24 cellular contexts compared by ENCODE assay signal in genomic region chr6:116036075-116036773, GRCh38. TPM values are rescaled to one million over a fixed set of nuclear protein-coding genes. Genes with fewer than 3 reads are reported as not detected.
DNase-seq lines count a peak whose midpoint lies in the region; ATAC-seq, FAIRE-seq and TF ChIP-seq lines count a peak whose summit lies in the region.
"Had no signal": no experiment of that assay in that cellular context is flagged by ENCODE, and none has a peak within 500 bp of the region (broad histone marks: within the 10 kb centered on the region; RNA-seq: fewer than 3 reads in every experiment).

No MANE protein-coding gene starts in this region.

- in situ Hi-C loops in gastrocnemius medialis (cut with MboI; ENCODE audit: low sequenced_read_pairs in 4 of 4), result no loop called here

- H2BK5ac ChIP-seq in neuronal stem cell (ENCODE audit: low read length), result no peak overlapping the region

- H3K9ac ChIP-seq in SK-N-MC (ENCODE audit: insufficient read length) (no peak overlapping the region), neuronal stem cell (ENCODE audit: low read depth, low read length, poor library complexity) (no peak overlapping the region)

- no peaks in the 10 kb centered on the region for H3K79me1 ChIP-seq in neuronal stem cell (ENCODE audit: low read depth, low read length)

- no peak overlapping the region for H3K4ac ChIP-seq in neuronal stem cell (ENCODE audit: low read length)

- peaks cover 5% of the 10 kb centered on the region for H3K27me3 Mint-ChIP-seq in activated CD4-positive, alpha-beta memory T cell treated with anti-CD3 and anti-CD28 coated beads, Interleukin-2, amount 10 ng/mL, durations not matched to agents 7 days and 5 days

- intact Hi-C loops in gastrocnemius medialis (cut with DNase I; ENCODE audit: low total_unique reads), result no loop called here

- H3K14ac ChIP-seq in neuronal stem cell (ENCODE audit: low read length), result no peak overlapping the region

- H2BK12ac ChIP-seq in neuronal stem cell (ENCODE audit: low read length), result no peak overlapping the region

- DNase-seq in GM18507 (ENCODE audit: extremely low spot score, insufficient read length, low read depth) (no peak), SK-N-MC (ENCODE audit: low read depth, low spot score) (no peak), hepatocyte (ENCODE audit: low spot score) (no peak), gastrocnemius medialis (no peak), COLO829 (ENCODE audit: low spot score) (no peak), neuronal stem cell (ENCODE audit: low spot score) (no peak)
- no peak for DNase-seq in activated CD4-positive, alpha-beta memory T cell treated with anti-CD3 and anti-CD28 coated beads, Interleukin-2, amount 10 ng/mL, durations not matched to agents 7 days and 5 days
- DNase-seq: CD4-positive, alpha-beta T cell; cerebellar nuclear complex; DMS153; foreskin keratinocyte; GDM1; GOT3; Kasumi-1; left ventricle myocardium superior; NCI-H1092; NCI-H1930; NCI-H748 treated with DMSO at 0.1 percent for 48 hours; stimulated activated CD4-positive, alpha-beta T cell treated with anti-CD3 and anti-CD28 coated beads, Interleukin-15, amount 100 ng/mL, for 24 hours; stimulated activated naive CD8-positive, alpha-beta T cell treated with anti-CD3 and anti-CD28 coated beads, Interleukin-15, Interleukin-2, amounts not matched to agents 100 U/mL and 50 U/mL, for 24 hours had no signal

- no peak overlapping the region for H4K8ac ChIP-seq in neuronal stem cell (ENCODE audit: low read depth, low read length)

- H3K9me3 ChIP-seq in SK-N-MC (ENCODE audit: low read depth, low read length) (no peaks in the 10 kb centered on the region), hepatocyte (ENCODE audit: low read depth) (no peaks in the 10 kb centered on the region), gastrocnemius medialis (no peaks in the 10 kb centered on the region), neuronal stem cell (replicated peaks in 1 of 2; ENCODE audit: control insufficient read depth in 2 of 2, insufficient read depth in 1 of 2, low read depth in 1 of 2, low read length in 2 of 2) (no peaks in the 10 kb centered on the region)
- H3K9me3 ChIP-seq: tibial nerve had no signal

- H3K36me3 Mint-ChIP-seq in activated CD4-positive, alpha-beta memory T cell treated with anti-CD3 and anti-CD28 coated beads, Interleukin-2, amount 10 ng/mL, durations not matched to agents 7 days and 5 days (ENCODE audit: low read depth), result no peaks in the 10 kb centered on the region
- H3K36me3 Mint-ChIP-seq: activated naive CD8-positive, alpha-beta T cell had no signal

- no peak overlapping the region for H4K91ac ChIP-seq in neuronal stem cell (ENCODE audit: low read depth, low read length, poor library complexity)

- WGBS in hepatocyte (ENCODE audit: low lambda C conversion rate, missing lambda C conversion rate), result 26% methylated on average over 2 of the region's 2 CpGs
- WGBS in neuronal stem cell (ENCODE audit: extremely low coverage in 2 of 2, insufficient read length in 2 of 2, insufficient replicate concordance in 1 of 2), 2 donors, result no CpG with 5 or more reads among the region's 2 CpGs

- no peak for TF ChIP-seq POLR2A in gastrocnemius medialis (IDR thresholded peaks at IDR 0.05)

- no peaks in the 10 kb centered on the region for H3K9me3 Mint-ChIP-seq in activated CD4-positive, alpha-beta memory T cell treated with anti-CD3 and anti-CD28 coated beads, Interleukin-2, amount 10 ng/mL, durations not matched to agents 7 days and 5 days
- H3K9me3 Mint-ChIP-seq: CD4-positive, alpha-beta T cell; neural crest cell; T-helper 2 cell treated with Interferon-gamma antibody and Interleukin-4, amounts not matched to agents 5 μg/mL and 100 μg/mL, for 36 hours had no signal

- peak; percentile 26 for FAIRE-seq in GM18507 (lab: Jason Lieb, UNC)

- peaks cover 52% of the 10 kb centered on the region for H3K79me2 ChIP-seq in hepatocyte

- no peak overlapping the region for H2AK5ac ChIP-seq in neuronal stem cell (ENCODE audit: low read depth, low read length)

- CTCF ChIA-PET in activated CD4-positive, alpha-beta memory T cell treated with anti-CD3 and anti-CD28 coated beads, Interleukin-2, amount 10 ng/mL, durations not matched to agents 7 days and 5 days (lab: Charles Lee), result no interaction called here

- no peaks in the 10 kb centered on the region for H3K9me2 ChIP-seq in hepatocyte (replicated peaks; ENCODE audit: insufficient read depth)

- POLR2A ChIA-PET in activated CD4-positive, alpha-beta memory T cell treated with anti-CD3 and anti-CD28 coated beads, Interleukin-2, amount 10 ng/mL, durations not matched to agents 7 days and 5 days (lab: Charles Lee), result no interaction called here

- no peaks in the 10 kb centered on the region for H3K36me3 ChIP-seq in SK-N-MC (ENCODE audit: insufficient read depth, low read length)
- no peaks in the 10 kb centered on the region for H3K36me3 ChIP-seq in hepatocyte (replicated peaks; ENCODE audit: insufficient read depth, low read depth)
- H3K36me3 ChIP-seq in gastrocnemius medialis, result no peaks in the 10 kb centered on the region
- no peaks in the 10 kb centered on the region for H3K36me3 ChIP-seq in neuronal stem cell (replicated peaks in 1 of 2; ENCODE audit: control insufficient read depth in 2 of 2, insufficient read depth in 2 of 2, low read length in 2 of 2)
- H3K36me3 ChIP-seq: tibial nerve had no signal

- no peak overlapping the region for H3K4me3 Mint-ChIP-seq in activated CD4-positive, alpha-beta memory T cell treated with anti-CD3 and anti-CD28 coated beads, Interleukin-2, amount 10 ng/mL, durations not matched to agents 7 days and 5 days
- H3K4me3 Mint-ChIP-seq: activated naive CD8-positive, alpha-beta T cell; CD4-positive, alpha-beta T cell; neural crest cell; T-helper 2 cell treated with Interferon-gamma antibody and Interleukin-4, amounts not matched to agents 5 μg/mL and 100 μg/mL, for 36 hours had no signal

- H4K20me1 ChIP-seq in hepatocyte (ENCODE audit: insufficient read depth, poor library complexity, severe bottlenecking), result no peaks in the 10 kb centered on the region

- H3K27ac ChIP-seq in SK-N-MC, result peak overlapping the region; percentile 74
- peak overlapping the region; percentile 61 for H3K27ac ChIP-seq in hepatocyte
- peak overlapping the region in 3 of 4 donors; percentile 33 to 66 (median 65) for H3K27ac ChIP-seq in gastrocnemius medialis
- H3K27ac ChIP-seq in neuronal stem cell (replicated peaks; ENCODE audit: low read length), result no peak overlapping the region
- H3K27ac ChIP-seq: foreskin keratinocyte, tibial nerve had no signal

- H2AFZ ChIP-seq in hepatocyte, result no peak overlapping the region
- H2AFZ ChIP-seq in neuronal stem cell (ENCODE audit: low read length), result no peak overlapping the region

- no peak overlapping the region for H3K23ac ChIP-seq in neuronal stem cell (ENCODE audit: low read depth, low read length, poor library complexity)

- H3K4me2 ChIP-seq in hepatocyte (peak overlapping the region; percentile 53), neuronal stem cell (ENCODE audit: insufficient read depth, low read length, poor library complexity, severe bottlenecking) (no peak overlapping the region)

- H3K4me3 ChIP-seq in SK-N-MC (no peak overlapping the region), hepatocyte (no peak overlapping the region), gastrocnemius medialis (peak overlapping the region in 2 of 4 donors; percentile 10 to 11), neuronal stem cell (ENCODE audit: low read length in 2 of 2) (no peak overlapping the region)
- H3K4me3 ChIP-seq: tibial nerve had no signal

- no peak overlapping the region for H3K27ac Mint-ChIP-seq in activated CD4-positive, alpha-beta memory T cell treated with anti-CD3 and anti-CD28 coated beads, Interleukin-2, amount 10 ng/mL, durations not matched to agents 7 days and 5 days
- H3K27ac Mint-ChIP-seq: activated naive CD8-positive, alpha-beta T cell; CD4-positive, alpha-beta T cell; T-helper 2 cell treated with Interferon-gamma antibody and Interleukin-4, amounts not matched to agents 5 μg/mL and 100 μg/mL, for 36 hours had no signal

- H2BK15ac ChIP-seq in neuronal stem cell (ENCODE audit: low read length), result no peak overlapping the region

- H3K18ac ChIP-seq in neuronal stem cell (ENCODE audit: low read length), result no peak overlapping the region

- no peaks in the 10 kb centered on the region for H3K4me1 Mint-ChIP-seq in activated CD4-positive, alpha-beta memory T cell treated with anti-CD3 and anti-CD28 coated beads, Interleukin-2, amount 10 ng/mL, durations not matched to agents 7 days and 5 days

- H3K4me1 ChIP-seq in hepatocyte (ENCODE audit: insufficient read depth), result peaks cover 21% of the 10 kb centered on the region
- H3K4me1 ChIP-seq in gastrocnemius medialis, result peaks cover 15 to 31% of the 10 kb centered on the region in 2 donors
- H3K4me1 ChIP-seq in neuronal stem cell (ENCODE audit: control insufficient read depth in 2 of 2, insufficient read depth in 1 of 2, low read depth in 1 of 2, low read length in 2 of 2), result no peaks in the 10 kb centered on the region

- ATAC-seq in gastrocnemius medialis, result no peak
- ATAC-seq: left ventricle myocardium superior; stimulated activated naive CD8-positive, alpha-beta T cell treated with anti-CD3 and anti-CD28 coated beads, Interleukin-15, Interleukin-2, amounts not matched to agents 100 U/mL and 50 U/mL, for 24 hours had no signal

- H2BK120ac ChIP-seq in neuronal stem cell (ENCODE audit: low read depth, low read length), result no peak overlapping the region

- TF ChIP-seq CTCF in hepatocyte (IDR thresholded peaks at IDR 0.05; ENCODE audit: poor library complexity) (no peak), gastrocnemius medialis (IDR thresholded peaks at IDR 0.05 in 4 of 5, conservative IDR thresholded peaks at IDR 0.05 in 1 of 5) (no peak)

- H3K27me3 ChIP-seq in hepatocyte (no peaks in the 10 kb centered on the region), gastrocnemius medialis (no peaks in the 10 kb centered on the region), neuronal stem cell (ENCODE audit: control insufficient read depth in 3 of 3, insufficient read depth in 3 of 3, low read depth in 1 of 3, low read length in 3 of 3) (no peaks in the 10 kb centered on the region)
- H3K27me3 ChIP-seq: foreskin keratinocyte, tibial nerve had no signal

RNA-seq across cellular contexts. Expression of gene FRK, which starts 24.5 kb away (rescaled TPM):
- 15.3 and 16.9 TPM in 2 replicates for total RNA-seq in hepatocyte
- polyA plus RNA-seq in hepatocyte, result 2.5 and 2.7 TPM in 2 replicates
- 1 to 10 TPM; 1.3 to 4.8 (median 1.7) TPM for total RNA-seq in gastrocnemius medialis
- 0.04 TPM for polyA plus RNA-seq in neuronal stem cell (2013, experiment 1 of 2)
- 0.03 TPM for polyA plus RNA-seq in neuronal stem cell (2013, experiment 2 of 2)
- under 1 TPM in 1 of 2 experiments, not detected in 1; 0.03 TPM for total RNA-seq in activated CD4-positive, alpha-beta memory T cell treated with anti-CD3 and anti-CD28 coated beads, Interleukin-2, amount 10 ng/mL, durations not matched to agents 7 days and 5 days
- total RNA-seq: CD4-positive, alpha-beta T cell had no signal
